In genomic region chr2:147663153-147663961, GRCh38 we compare ENCODE assay signal across 9 cellular contexts.
DNase-seq lines count a peak whose midpoint lies in the region; ATAC-seq and TF ChIP-seq lines count a peak whose summit lies in the region.
"Had no signal": no experiment of that assay in that cellular context is flagged by ENCODE, and none has a peak within 500 bp of the region (broad histone marks: within the 10 kb centered on the region; RNA-seq: fewer than 3 reads in every experiment).

No MANE protein-coding gene starts in this region.

- H3K4me3 ChIP-seq in lower leg skin (ENCODE audit: low read depth, poor library complexity, severe bottlenecking) = no peak overlapping the region

- peak; percentile 88 for ATAC-seq in GM18505 (IDR thresholded peaks at IDR 0.05; ENCODE audit: unreplicated experiment)
- peak; percentile 92 for ATAC-seq in GM21367 (IDR thresholded peaks at IDR 0.05; ENCODE audit: unreplicated experiment)
- peak; percentile 88 for ATAC-seq in HG03196 (IDR thresholded peaks at IDR 0.05; ENCODE audit: unreplicated experiment)

- intact Hi-C loops in lower leg skin (cut with DNase I; ENCODE audit: low total_unique reads) = no loop called here

- WGBS in lower leg skin, 2 donors = 80 to 81% methylated on average over 5 of the region's 5 CpGs

- TF ChIP-seq POLR2A in GM18505 (IDR thresholded peaks at IDR 0.05; ENCODE audit: borderline replicate concordance, extremely low read depth, insufficient read depth, insufficient read length) (no peak), lower leg skin (IDR thresholded peaks at IDR 0.05) (no peak)

- TF ChIP-seq CTCF in lower leg skin (IDR thresholded peaks at IDR 0.05) = no peak

- DNase-seq in effector CD4-positive, alpha-beta T cell = peak; percentile 4
- no peak for DNase-seq in stimulated activated naive CD4-positive, alpha-beta T cell treated with Interleukin-2 at 50 U/mL for 16 hours (lab: John Stamatoyannopoulos, UW)
- no peak for DNase-seq in NCI-H510A treated with DMSO at 0.1 percent for 48 hours (lab: John Stamatoyannopoulos, UW)
- no peak for DNase-seq in lower leg skin (ENCODE audit: low spot score in 2 of 2)
- no peak for DNase-seq in inferior parietal cortex (ENCODE audit: extremely low spot score)
- DNase-seq: cerebellar nuclear complex had no signal
